24 cellular contexts compared by ENCODE assay signal in the genomic region with DNA sequence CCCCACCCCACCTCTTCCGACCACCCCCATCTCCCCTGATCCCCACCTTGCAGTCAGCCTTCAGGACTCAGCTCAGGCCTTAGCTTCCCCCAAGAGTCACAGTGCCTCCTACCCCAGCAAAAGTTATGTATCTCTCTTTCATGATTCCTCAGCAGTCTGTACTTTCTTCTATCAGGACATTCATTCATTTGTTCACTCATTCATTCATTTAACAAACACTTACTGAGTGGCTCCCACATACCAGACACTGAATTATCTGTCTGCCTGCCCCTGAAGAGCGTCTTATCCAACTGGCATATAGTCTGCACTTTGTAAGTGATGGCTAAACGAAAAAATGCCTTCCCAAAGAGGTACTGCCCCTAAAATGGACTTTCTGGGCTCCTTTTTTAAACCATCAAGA.
"Had no signal": no experiment of that assay in that cellular context is flagged by ENCODE, and none has a peak within 500 bp of the region (broad histone marks: within the 10 kb centered on the region; RNA-seq: fewer than 3 reads in every experiment).

No MANE protein-coding gene starts in this region.

- DNase-seq: dermis blood vessel endothelial cell; dorsolateral prefrontal cortex; effector CD4-positive, alpha-beta T cell; effector memory CD8-positive, alpha-beta T cell; foreskin keratinocyte; heart left ventricle; left cardiac atrium; left lung; left ventricle myocardium superior; lower lobe of right lung; mesenchymal stem cell; mucosa of descending colon; naive B cell had no signal

- H3K4me1 Mint-ChIP-seq: endodermal cell, mesothelial cell of epicardium, naive B cell had no signal

- H3K27me3 ChIP-seq: heart left ventricle, left lung had no signal

- H3K36me3 Mint-ChIP-seq: mesothelial cell of epicardium, naive B cell had no signal

- H3K27ac ChIP-seq: coronary artery, esophagus muscularis mucosa, foreskin keratinocyte, gastroesophageal sphincter, heart left ventricle, left lung, lower lobe of right lung had no signal

- H3K27ac Mint-ChIP-seq: effector memory CD8-positive, alpha-beta T cell; endodermal cell; mesothelial cell of epicardium; naive B cell had no signal

- H3K9me3 ChIP-seq: left lung, mucosa of descending colon had no signal

- H3K4me3 ChIP-seq: coronary artery, dorsolateral prefrontal cortex, esophagus muscularis mucosa, gastroesophageal sphincter, heart left ventricle, left lung, lower lobe of right lung, mucosa of descending colon had no signal

- FAIRE-seq: colon, endometrium, endothelial cell of umbilical vein, frontal cortex, islet of Langerhans, keratinocyte had no signal

- H3K36me3 ChIP-seq: esophagus muscularis mucosa, gastroesophageal sphincter, heart left ventricle, left lung, lower lobe of right lung had no signal

- H3K4me3 Mint-ChIP-seq: effector memory CD8-positive, alpha-beta T cell; endodermal cell; mesothelial cell of epicardium; naive B cell had no signal

- H3K9me3 Mint-ChIP-seq: effector memory CD8-positive, alpha-beta T cell had no signal

- H3K4me1 ChIP-seq: esophagus muscularis mucosa, foreskin keratinocyte, gastroesophageal sphincter, heart left ventricle, left lung, lower lobe of right lung had no signal

- ATAC-seq: effector memory CD8-positive, alpha-beta T cell; gastroesophageal sphincter had no signal
